Comparison of ENCODE assay signal across 9 cellular contexts in genomic region chr2:24435391-24436316, GRCh38. TPM values are rescaled to one million over a fixed set of nuclear protein-coding genes. Genes with fewer than 3 reads are reported as not detected.
DNase-seq lines count a peak whose midpoint lies in the region; ATAC-seq and TF ChIP-seq lines count a peak whose summit lies in the region.
"Had no signal": no experiment of that assay in that cellular context is flagged by ENCODE, and none has a peak within 500 bp of the region (broad histone marks: within the 10 kb centered on the region; RNA-seq: fewer than 3 reads in every experiment).

No MANE protein-coding gene starts in this region.

- CTCF ChIA-PET in SK-N-SH (lab: Yijun Ruan, JAX): interaction anchor here (0.6 to 3.3 kb wide), 11 partner anchors 10 to 392 kb away, joined by 3 to 23 read pairs (median 3); no protein-coding TSS in a partner anchor

- H3K27me3 Mint-ChIP-seq in immature natural killer cell (ENCODE audit: low read depth in 3 of 3): no peaks in the 10 kb centered on the region

- H4K20me1 ChIP-seq in SK-N-SH (ENCODE audit: insufficient read depth): no peaks in the 10 kb centered on the region

- peak; percentile 34 for DNase-seq in COR-L47 (lab: John Stamatoyannopoulos, UW)
- DNase-seq in SK-N-SH: peak; percentile 61
- peak; percentile 78 for DNase-seq in Right ventricle myocardium superior
- DNase-seq in prostate gland (ENCODE audit: low spot score): peak; percentile 75
- no peak for DNase-seq in NK-92 treated with Interleukin-12 subunit alpha and Interleukin-12 subunit beta, amount 100 ng/mL, for 24 hours (lab: John Stamatoyannopoulos, UW)
- DNase-seq in immature natural killer cell: no peak
- DNase-seq: DND-41 had no signal

- TF ChIP-seq POLR2A in prostate gland (IDR thresholded peaks at IDR 0.05): no peak

- intact Hi-C loops in Right ventricle myocardium superior (cut with DNase I): loop anchor here (5.0 kb wide), 1 partner anchor 57 kb away; the partner anchor contains the start of gene NCOA1
- intact Hi-C loops in prostate gland (cut with DNase I): no loop called here

- no peak for TF ChIP-seq EP300 in SK-N-SH (IDR thresholded peaks at IDR 0.05; ENCODE audit: borderline replicate concordance in 1 of 2, low read depth in 1 of 2, low read length in 1 of 2)

- no peak overlapping the region for H3K4me3 Mint-ChIP-seq in immature natural killer cell

- TF ChIP-seq RAD21 in SK-N-SH (IDR thresholded peaks at IDR 0.05; ENCODE audit: low read length): no peak; the same call in 1 of the 2 replicates

- no peaks in the 10 kb centered on the region for H3K36me3 Mint-ChIP-seq in immature natural killer cell

- peak overlapping the region in 1 of 2 experiments; percentile 60; a peak in 2 of 4 replicates for H3K27ac ChIP-seq in SK-N-SH (ENCODE audit: low read depth in 2 of 2, low read length in 1 of 2)
- peak overlapping the region; percentile 60 to 61 for H3K27ac ChIP-seq in prostate gland

- ATAC-seq in Right ventricle myocardium superior (ENCODE audit: poor library complexity) (peak; percentile 84), HG03457 (IDR thresholded peaks at IDR 0.05; ENCODE audit: unreplicated experiment) (no peak), GM19455 (IDR thresholded peaks at IDR 0.05; ENCODE audit: unreplicated experiment) (no peak)

- H3K9me3 ChIP-seq in SK-N-SH (no peaks in the 10 kb centered on the region), prostate gland (no peaks in the 10 kb centered on the region)

- no peaks in the 10 kb centered on the region for H3K4me1 Mint-ChIP-seq in immature natural killer cell

- POLR2A ChIA-PET in SK-N-SH (lab: Yijun Ruan, JAX): interaction anchor here (1.2 to 1.5 kb wide), 2 partner anchors 34 to 386 kb away, joined by 3 read pairs; no protein-coding TSS in a partner anchor

- H3K4me3 ChIP-seq in SK-N-SH (ENCODE audit: low read depth in 2 of 2, low read length in 1 of 2): no peak overlapping the region
- H3K4me3 ChIP-seq in prostate gland: no peak overlapping the region

- peak overlapping the region; percentile 15; the same call in 1 of the 2 replicates for H3K4me2 ChIP-seq in SK-N-SH

- peak overlapping the region; percentile 57 for H2AFZ ChIP-seq in SK-N-SH (ENCODE audit: low read depth)

- no peak overlapping the region for H3K9ac ChIP-seq in SK-N-SH

- no peaks in the 10 kb centered on the region for H3K9me2 ChIP-seq in SK-N-SH

- TF ChIP-seq CTCF in SK-N-SH (IDR thresholded peaks at IDR 0.05) (no peak), prostate gland (IDR thresholded peaks at IDR 0.05) (no peak)

- no peaks in the 10 kb centered on the region for H3F3A ChIP-seq in SK-N-SH (replicated peaks; ENCODE audit: insufficient read depth)

- no peaks in the 10 kb centered on the region for H3K79me2 ChIP-seq in SK-N-SH (ENCODE audit: insufficient read depth)

- H3K4me1 ChIP-seq in SK-N-SH (ENCODE audit: control insufficient read depth in 1 of 2, insufficient read depth in 2 of 2, low read depth in 1 of 2, low read length in 1 of 2): peaks cover 6 to 13% of the 10 kb centered on the region in 2 experiments; a peak in 3 of 4 replicates
- peaks cover 6% of the 10 kb centered on the region for H3K4me1 ChIP-seq in prostate gland (replicated peaks)

- H3K27ac Mint-ChIP-seq in immature natural killer cell: no peak overlapping the region

- H3K9me3 Mint-ChIP-seq in immature natural killer cell: no peaks in the 10 kb centered on the region

- H3K27me3 ChIP-seq in SK-N-SH (ENCODE audit: insufficient read depth) (no peaks in the 10 kb centered on the region), prostate gland (replicated peaks; ENCODE audit: insufficient read depth) (no peaks in the 10 kb centered on the region)

- 61% methylated on average over 13 of the region's 13 CpGs for WGBS in SK-N-SH (ENCODE audit: low lambda C conversion rate)
- WGBS in prostate gland: 36% methylated on average over 13 of the region's 13 CpGs

- H3K36me3 ChIP-seq in SK-N-SH (replicated peaks in 1 of 2; ENCODE audit: control insufficient read depth in 1 of 2, insufficient read depth in 2 of 2, low read length in 1 of 2): no peaks in the 10 kb centered on the region
- no peaks in the 10 kb centered on the region for H3K36me3 ChIP-seq in prostate gland

TF ChIP-seq in SK-N-SH, 30 proteins besides CTCF, POLR2A, EP300 and RAD21:
- TF ChIP-seq GATA2 (CRISPR knock-in tag; IDR thresholded peaks at IDR 0.05) (peak; percentile 78), RCOR1 (IDR thresholded peaks at IDR 0.05; ENCODE audit: low read length) (peak; percentile 73), TCF12 (IDR thresholded peaks at IDR 0.05) (0 out of 2 replicates have a peak, but pooled peaks have one; percentile 31), FOXJ3 (CRISPR knock-in tag; IDR thresholded peaks at IDR 0.05) (no peak), RXRA (IDR thresholded peaks at IDR 0.05; ENCODE audit: borderline replicate concordance, low read depth) (no peak), ZBTB33 (IDR thresholded peaks at IDR 0.05; ENCODE audit: borderline replicate concordance, low read depth) (no peak), MXI1 (IDR thresholded peaks at IDR 0.05; ENCODE audit: low read depth, low read length) (peak; percentile 66), ELF1 (IDR thresholded peaks at IDR 0.05) (no peak), MEF2A (IDR thresholded peaks at IDR 0.05; ENCODE audit: borderline replicate concordance, low read depth) (no peak), TEAD4 (IDR thresholded peaks at IDR 0.05; ENCODE audit: borderline replicate concordance, insufficient read depth) (no peak), USF2 (IDR thresholded peaks at IDR 0.05; ENCODE audit: borderline replicate concordance, low read depth, low read length) (no peak), NFIC (IDR thresholded peaks at IDR 0.05; ENCODE audit: borderline replicate concordance) (peak; percentile 60; the same call in 1 of the 2 replicates)

RNA-seq across cellular contexts. Expression of gene NCOA1, which starts 55.4 kb away (rescaled TPM):
- 10.7 and 13.1 TPM in 2 replicates for polyA plus RNA-seq in SK-N-SH (2012; rRNA removed)
- polyA plus RNA-seq in SK-N-SH (2012; cell fraction: cytosol; rRNA removed): 10.1 and 12.0 TPM in 2 replicates
- polyA plus RNA-seq in SK-N-SH (2012; cell fraction: nucleus; rRNA removed): 10.0 and 17.1 TPM in 2 replicates
- total RNA-seq in Right ventricle myocardium superior: 32.2 TPM
- total RNA-seq in prostate gland: 10 to 100 TPM; 24.9 to 72.4 TPM
- 10 to 100 TPM; 21.2 to 35.0 (median 25.6) TPM for polyA plus RNA-seq in immature natural killer cell

Comparison
In these comparisons a context has a peak if more than half of its experiments do, and no peak if none do; other contexts are left out.
1. DNase-seq: peak in COR-L47 (single experiment), SK-N-SH (single experiment), Right ventricle myocardium superior (single experiment) and prostate gland (single experiment); none in NK-92 treated with Interleukin-12 subunit alpha and Interleukin-12 subunit beta, amount 100 ng/mL, for 24 hours (single experiment) and immature natural killer cell (0 of 3).